1 cellular context compared by ENCODE assay signal in genomic region chr22:41447435-41448188, GRCh38.
TF ChIP-seq lines count a peak whose summit lies in the region.

No MANE protein-coding gene starts in this region.

TF ChIP-seq in HepG2, 621 proteins besides CTCF, POLR2A, EP300 and RAD21 (continued from another document and continues in another):
- TF ChIP-seq ZNF407 (CRISPR knock-in tag; IDR thresholded peaks at IDR 0.05; ENCODE audit: not compliant biosample characterization) (no peak), ZNF446 (CRISPR knock-in tag; IDR thresholded peaks at IDR 0.05) (peak; percentile 88), ZNF510 (CRISPR knock-in tag; IDR thresholded peaks at IDR 0.05; ENCODE audit: low read depth) (no peak), TEAD3 (CRISPR knock-in tag; optimal IDR thresholded peaks at IDR 0.05; ENCODE audit: borderline replicate concordance) (no peak), ZNF839 (CRISPR knock-in tag; IDR thresholded peaks at IDR 0.05; ENCODE audit: borderline replicate concordance) (no peak; the same call in none of the 2 replicates), ZNF574 (CRISPR knock-in tag; IDR thresholded peaks at IDR 0.05) (no peak; the same call in 1 of the 2 replicates), ZBTB14 (CRISPR knock-in tag; IDR thresholded peaks at IDR 0.05) (no peak), CHD4 (IDR thresholded peaks at IDR 0.05; ENCODE audit: borderline replicate concordance, low read length) (no peak), ZNF160 (CRISPR knock-in tag; IDR thresholded peaks at IDR 0.05) (0 out of 2 replicates have a peak, but pooled peaks have one; percentile 22), SKI (IDR thresholded peaks at IDR 0.05; ENCODE audit: partially characterized antibody) (no peak), RARA (CRISPR knock-in tag; IDR thresholded peaks at IDR 0.05) (peak; percentile 1; the same call in 1 of the 2 replicates), SP4 (CRISPR knock-in tag; IDR thresholded peaks at IDR 0.05) (peak; percentile 24; the same call in 1 of the 2 replicates), ZNF781 (CRISPR knock-in tag; IDR thresholded peaks at IDR 0.05; ENCODE audit: borderline replicate concordance, not compliant biosample characterization) (no peak), AGO2 (optimal IDR thresholded peaks at IDR 0.05; ENCODE audit: low read depth, low read length) (peak; percentile 98), SPEN (CRISPR knock-in tag; IDR thresholded peaks at IDR 0.05; ENCODE audit: low read depth) (no peak; the same call in 1 of the 2 replicates), ZNF580 (CRISPR knock-in tag; IDR thresholded peaks at IDR 0.05; ENCODE audit: borderline replicate concordance, low read depth) (no peak), PPARG (CRISPR knock-in tag; conservative IDR thresholded peaks at IDR 0.05) (no peak), ZNF776 (CRISPR knock-in tag; IDR thresholded peaks at IDR 0.05) (no peak; the same call in 1 of the 2 replicates), ZNF761 (CRISPR knock-in tag; conservative IDR thresholded peaks at IDR 0.05) (peak; percentile 60; the same call in 1 of the 2 replicates), NR2F6 (IDR thresholded peaks at IDR 0.05) (no peak), NR2F6 (CRISPR knock-in tag; IDR thresholded peaks at IDR 0.05) (no peak), ZNF230 (CRISPR knock-in tag; IDR thresholded peaks at IDR 0.05) (peak; percentile 21; the same call in 1 of the 2 replicates), ZNF431 (CRISPR knock-in tag; IDR thresholded peaks at IDR 0.05; ENCODE audit: borderline replicate concordance, low read depth) (peak; percentile 65; the same call in 1 of the 2 replicates), ZNF878 (CRISPR knock-in tag; IDR thresholded peaks at IDR 0.05) (peak; percentile 71; the same call in 1 of the 2 replicates), ZNF563 (CRISPR knock-in tag; IDR thresholded peaks at IDR 0.05) (0 out of 2 replicates have a peak, but pooled peaks have one; percentile 70), YEATS2 (CRISPR knock-in tag; IDR thresholded peaks at IDR 0.05; ENCODE audit: borderline replicate concordance) (no peak), RFX5 (IDR thresholded peaks at IDR 0.05; ENCODE audit: low read depth, low read length) (no peak), ZNF556 (CRISPR knock-in tag; IDR thresholded peaks at IDR 0.05; ENCODE audit: borderline replicate concordance) (no peak), KDM6A (CRISPR knock-in tag; IDR thresholded peaks at IDR 0.05; ENCODE audit: low read depth) (no peak), MAX (IDR thresholded peaks at IDR 0.05) (peak; percentile 67), SMYD3 (CRISPR knock-in tag; IDR thresholded peaks at IDR 0.05) (no peak), ZNF354B (CRISPR knock-in tag; IDR thresholded peaks at IDR 0.05) (peak; percentile 28; the same call in 1 of the 2 replicates), RFXANK (CRISPR knock-in tag; IDR thresholded peaks at IDR 0.05) (no peak), ARNT (IDR thresholded peaks at IDR 0.05) (no peak), GATAD1 (CRISPR knock-in tag; IDR thresholded peaks at IDR 0.05) (peak; percentile 9; the same call in 1 of the 2 replicates), RFX3 (CRISPR knock-in tag; IDR thresholded peaks at IDR 0.05) (no peak), ZNF331 (CRISPR knock-in tag; IDR thresholded peaks at IDR 0.05) (no peak), IKZF5 (CRISPR knock-in tag; IDR thresholded peaks at IDR 0.05) (no peak), MAF1 (CRISPR knock-in tag; IDR thresholded peaks at IDR 0.05; ENCODE audit: borderline replicate concordance) (no peak), NFIB (CRISPR knock-in tag; IDR thresholded peaks at IDR 0.05; ENCODE audit: borderline replicate concordance) (no peak), ZBTB7A (CRISPR knock-in tag; IDR thresholded peaks at IDR 0.05) (peak; percentile 53; the same call in 1 of the 2 replicates), SRSF1 (optimal IDR thresholded peaks at IDR 0.05; ENCODE audit: low read depth, low read length) (no peak), HOXA9 (CRISPR knock-in tag; IDR thresholded peaks at IDR 0.05; ENCODE audit: borderline replicate concordance) (0 out of 2 replicates have a peak, but pooled peaks have one; percentile 75), IKZF4 (CRISPR knock-in tag; IDR thresholded peaks at IDR 0.05; ENCODE audit: borderline replicate concordance, low read depth, not compliant biosample characterization) (no peak), ZNF280D (CRISPR knock-in tag; IDR thresholded peaks at IDR 0.05) (no peak), ZNF83 (CRISPR knock-in tag; IDR thresholded peaks at IDR 0.05; ENCODE audit: borderline replicate concordance) (0 out of 2 replicates have a peak, but pooled peaks have one; percentile 51), SIN3A (IDR thresholded peaks at IDR 0.05; ENCODE audit: borderline replicate concordance, low read depth, low read length) (peak; percentile 72; the same call in 1 of the 2 replicates), MEIS2 (CRISPR knock-in tag; IDR thresholded peaks at IDR 0.05) (no peak), FOSL1 (CRISPR knock-in tag; IDR thresholded peaks at IDR 0.05; ENCODE audit: borderline replicate concordance) (no peak), ZNF10 (CRISPR knock-in tag; IDR thresholded peaks at IDR 0.05; ENCODE audit: borderline replicate concordance, low read depth) (no peak), KAT7 (CRISPR knock-in tag; IDR thresholded peaks at IDR 0.05; ENCODE audit: borderline replicate concordance) (no peak), ZNF124 (CRISPR knock-in tag; IDR thresholded peaks at IDR 0.05) (no peak), ZC3H4 (CRISPR knock-in tag; IDR thresholded peaks at IDR 0.05; ENCODE audit: borderline replicate concordance) (peak; percentile 33), ZNF232 (CRISPR knock-in tag; IDR thresholded peaks at IDR 0.05; ENCODE audit: borderline replicate concordance) (peak; percentile 73)
